9 cellular contexts compared by ENCODE assay signal in the genomic region with DNA sequence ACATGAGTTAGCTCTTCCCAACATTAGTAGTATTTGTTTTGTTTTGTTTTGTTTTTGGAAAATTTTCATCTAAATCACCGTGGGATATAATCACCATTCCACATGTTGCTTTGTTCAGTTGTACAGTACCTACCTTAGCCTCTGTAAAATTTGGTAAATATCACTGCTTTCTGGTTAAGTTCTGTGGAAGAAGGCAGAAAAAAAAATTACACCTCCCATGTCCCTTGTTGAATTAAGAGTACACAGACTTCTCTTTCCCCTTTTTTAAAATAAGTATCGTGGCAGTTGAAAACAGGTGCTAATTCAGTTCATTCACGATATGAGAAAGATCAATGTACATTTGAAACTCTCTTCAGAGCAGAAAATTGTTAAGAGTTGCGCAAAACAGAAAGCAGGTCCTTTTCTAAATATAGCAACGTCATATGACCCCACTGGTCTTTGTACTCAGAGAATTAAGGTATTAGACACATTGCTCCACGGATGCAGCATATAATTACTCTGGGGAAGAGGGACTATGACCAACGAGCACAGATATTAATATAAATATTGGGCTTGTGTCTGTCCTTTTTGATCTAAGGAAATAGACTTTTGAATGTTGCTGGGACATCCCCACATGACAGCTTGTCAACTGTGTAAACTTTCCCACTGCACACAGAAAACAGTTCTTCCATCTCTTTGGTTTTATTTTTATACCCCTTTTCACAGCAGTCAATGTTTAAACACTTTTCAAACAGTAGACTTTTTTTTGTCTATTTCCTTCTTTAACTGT. TPM values are rescaled to one million over a fixed set of nuclear protein-coding genes. Genes with fewer than 3 reads are reported as not detected.
DNase-seq lines count a peak whose midpoint lies in the region; ATAC-seq and TF ChIP-seq lines count a peak whose summit lies in the region.
"Had no signal": no experiment of that assay in that cellular context is flagged by ENCODE, and none has a peak within 500 bp of the region (broad histone marks: within the 10 kb centered on the region; RNA-seq: fewer than 3 reads in every experiment).

No MANE protein-coding gene starts in this region.

- peaks cover 0 to 53% (median 27%) of the 10 kb centered on the region in 9 donors for H3K4me1 ChIP-seq in heart right ventricle

- intact Hi-C loops in heart right ventricle (cut with DNase I): loop anchor here in 2 of 10 donors (2.0 kb wide), 2 partner anchors 25 to 57 kb away; no protein-coding TSS in a partner anchor

- H3K9me3 ChIP-seq in heart right ventricle: no peaks in the 10 kb centered on the region
- H3K9me3 ChIP-seq: HAP-1 had no signal

- CTCF ChIA-PET in RWPE1 (lab: Yijun Ruan, JAX): interaction anchor here (0.7 to 1.0 kb wide), 3 partner anchors 9 to 14 kb away, joined by 3 to 4 read pairs (median 4); no protein-coding TSS in a partner anchor

- TF ChIP-seq CTCF in heart right ventricle (IDR thresholded peaks at IDR 0.05) (no peak), RWPE1 (conservative IDR thresholded peaks at IDR 0.05; ENCODE audit: low read depth) (no peak)

- ATAC-seq in GM18873 (IDR thresholded peaks at IDR 0.05; ENCODE audit: low FRiP score, unreplicated experiment) (peak; percentile 40), HG03045 (IDR thresholded peaks at IDR 0.05; ENCODE audit: unreplicated experiment) (peak; percentile 61), heart right ventricle (peak in 6 of 8 donors; percentile 33 to 84 (median 58))

- POLR2A ChIA-PET in RWPE1 (lab: Yijun Ruan, JAX; ENCODE audit: low non-redundant PET): interaction anchor here (0.6 kb wide), 1 partner anchor 90 kb away, joined by 6 read pairs; no protein-coding TSS in a partner anchor

- peak overlapping the region in 7 of 10 donors; percentile 7 to 84 (median 58) for H3K27ac ChIP-seq in heart right ventricle
- no peak overlapping the region for H3K27ac ChIP-seq in RWPE1

- H3K27me3 ChIP-seq in heart right ventricle: no peaks in the 10 kb centered on the region

- H3K4me3 ChIP-seq in heart right ventricle: peak overlapping the region in 7 of 10 donors; percentile 1 to 30 (median 20)
- H3K4me3 ChIP-seq: HAP-1 had no signal

- 16% methylated on average over 7 of the region's 7 CpGs for WGBS in heart right ventricle, 2 donors

- no peaks in the 10 kb centered on the region for H3K36me3 ChIP-seq in heart right ventricle
- H3K36me3 ChIP-seq: HAP-1 had no signal

- DNase-seq in Ammon's horn (ENCODE audit: low spot score) (peak; percentile 32), OCI-M1 (lab: John Stamatoyannopoulos, UW) (peak; percentile 84), heart right ventricle (no peak), superior temporal gyrus (ENCODE audit: extremely low spot score) (peak; percentile 42), NCI-H2081 treated with DMSO at 0.1 percent for 48 hours (lab: John Stamatoyannopoulos, UW) (no peak), RWPE1 (ENCODE audit: low spot score) (no peak)

RNA-seq across cellular contexts. Expression of gene ZNF217, which starts 58.6 kb away (rescaled TPM):
- total RNA-seq in heart right ventricle: 10 to 100 TPM in 3 of 10 donors, 1 to 10 TPM in 7; 7.2 to 18.4 (median 8.5) TPM
- polyA plus RNA-seq in heart right ventricle: 1 to 10 TPM; 3.3 to 5.3 TPM

Comparison
In these comparisons a context has a peak if more than half of its experiments do, and no peak if none do; other contexts are left out.
1. DNase-seq: peak in Ammon's horn (single experiment), OCI-M1 (single experiment) and superior temporal gyrus (single experiment); none in heart right ventricle (0 of 2), NCI-H2081 treated with DMSO at 0.1 percent for 48 hours (single experiment) and RWPE1 (single experiment).
2. Peak in every context shown above with its lines, with median percentiles within 50 percentile points of each other: ATAC-seq.